In genomic region chr18:7221424-7222155, GRCh38 we compare ENCODE assay signal across 7 cellular contexts. TPM values are rescaled to one million over a fixed set of nuclear protein-coding genes. Genes with fewer than 3 reads are reported as not detected.
DNase-seq lines count a peak whose midpoint lies in the region; ATAC-seq and TF ChIP-seq lines count a peak whose summit lies in the region.

No MANE protein-coding gene starts in this region.

- ATAC-seq in esophagus mucosa (peak; percentile 74), HG03175 (IDR thresholded peaks at IDR 0.05; ENCODE audit: unreplicated experiment) (no peak), GM19397 (IDR thresholded peaks at IDR 0.05; ENCODE audit: unreplicated experiment) (no peak)

- H2AFZ ChIP-seq in osteoblast (ENCODE audit: low read length), result no peak overlapping the region

- H3K9me3 ChIP-seq in Peyer's patch (no peaks in the 10 kb centered on the region), osteoblast (ENCODE audit: low read depth, low read length) (no peaks in the 10 kb centered on the region)

- no peaks in the 10 kb centered on the region for H4K20me1 ChIP-seq in osteoblast (ENCODE audit: insufficient read depth, low read length)

- no peaks in the 10 kb centered on the region for H3K27me3 ChIP-seq in Peyer's patch
- no peaks in the 10 kb centered on the region for H3K27me3 ChIP-seq in osteoblast (ENCODE audit: insufficient read depth, low read length)

- H3K79me2 ChIP-seq in osteoblast (ENCODE audit: insufficient read depth, low read length), result no peaks in the 10 kb centered on the region

- H3K27ac ChIP-seq in Peyer's patch (no peak overlapping the region), osteoblast (ENCODE audit: low read depth, low read length) (no peak overlapping the region)

- H3K4me1 ChIP-seq in Peyer's patch, result no peaks in the 10 kb centered on the region
- no peaks in the 10 kb centered on the region for H3K4me1 ChIP-seq in osteoblast (ENCODE audit: insufficient read depth, low read length)

- no peaks in the 10 kb centered on the region for H3K36me3 ChIP-seq in Peyer's patch
- no peaks in the 10 kb centered on the region for H3K36me3 ChIP-seq in osteoblast (ENCODE audit: insufficient read depth, low read length)

- H3K4me3 ChIP-seq in GM12865 (ENCODE audit: low read depth, low read length) (no peak overlapping the region), Peyer's patch (no peak overlapping the region), osteoblast (ENCODE audit: insufficient read depth, low read length) (no peak overlapping the region)

- H3K4me2 ChIP-seq in osteoblast (ENCODE audit: insufficient read depth, low read length), result no peak overlapping the region

- TF ChIP-seq POLR2A in Peyer's patch (IDR thresholded peaks at IDR 0.05), result no peak

- DNase-seq in GM12865 (ENCODE audit: low read depth) (peak; percentile 47), M059J (ENCODE audit: low read depth) (peak; percentile 58), Peyer's patch (peak in 1 of 3 donors; percentile 49), osteoblast (ENCODE audit: insufficient read length, low spot score, missing footprints) (no peak)

- peak; percentile 53 for TF ChIP-seq CTCF in GM12865 (IDR thresholded peaks at IDR 0.05; ENCODE audit: insufficient read depth, low read depth, low read length, missing control alignments)
- TF ChIP-seq CTCF in Peyer's patch (IDR thresholded peaks at IDR 0.05), result peak in 4 of 6 experiments; percentile 20 to 58 (median 55)
- TF ChIP-seq CTCF in osteoblast (IDR thresholded peaks at IDR 0.05; ENCODE audit: extremely low read depth, low read depth, low read length), result peak; percentile 87

RNA-seq across cellular contexts. Expression of gene LRRC30, which starts 9.3 kb away (rescaled TPM):
- total RNA-seq in M059J (2014; rRNA removed; shearing (Covaris generic)), result not detected in 2 replicates
- total RNA-seq in Peyer's patch, result not detected
- not detected for total RNA-seq in esophagus mucosa
- not detected in 2 replicates for total RNA-seq in osteoblast
